1 cellular context compared by ENCODE assay signal in the genomic region with DNA sequence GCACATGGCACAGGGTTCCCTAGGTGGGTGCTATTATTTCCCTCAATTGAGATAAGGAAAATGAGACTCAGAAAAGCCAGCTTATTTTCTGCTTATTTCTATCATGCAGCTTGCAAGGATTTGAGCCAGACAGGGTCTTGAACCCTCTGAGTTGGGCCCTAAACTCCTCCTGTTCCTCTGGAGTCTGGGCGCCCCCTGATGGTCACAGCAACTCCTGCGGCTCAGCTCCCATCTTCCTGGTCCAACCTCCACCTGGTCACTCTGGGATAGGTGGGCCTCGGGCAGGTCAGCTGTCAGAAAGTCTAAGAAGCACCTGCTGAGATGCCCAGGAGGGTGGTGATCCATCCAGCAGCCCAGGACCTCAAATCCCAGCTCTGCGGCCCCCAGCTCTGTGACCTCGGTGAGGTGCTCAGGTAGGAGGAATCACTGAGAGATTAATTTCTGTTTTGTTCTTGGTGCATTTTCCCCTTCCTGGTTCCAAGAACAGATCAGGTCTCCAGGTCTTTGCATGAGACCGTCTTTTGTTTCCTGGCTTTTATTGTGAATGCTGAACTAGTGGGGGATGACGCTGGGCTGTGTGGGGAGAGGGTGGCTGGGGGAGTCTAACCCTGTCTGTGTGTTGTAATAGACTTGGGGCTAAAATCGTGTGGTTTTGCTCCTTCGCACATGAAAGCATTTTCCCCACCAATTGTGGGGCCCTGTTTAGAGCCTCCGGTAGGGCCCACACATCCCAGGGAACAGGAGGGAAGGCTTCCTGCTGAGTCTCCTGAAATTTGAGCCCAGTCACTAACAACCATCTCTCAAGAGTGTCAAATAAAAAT.
TF ChIP-seq lines count a peak whose summit lies in the region.

No MANE protein-coding gene starts in this region.

TF ChIP-seq in neural cell, 6 proteins besides CTCF, POLR2A, EP300 and RAD21 (continued from another document):
- TF ChIP-seq TAF1 (IDR thresholded peaks at IDR 0.05; ENCODE audit: low read depth) (no peak), EZH2 (IDR thresholded peaks at IDR 0.05; ENCODE audit: borderline replicate concordance, insufficient read depth, low read length, poor library complexity, severe bottlenecking) (no peak), SMC3 (conservative IDR thresholded peaks at IDR 0.05; ENCODE audit: poor library complexity) (peak; percentile 78), MXI1 (conservative IDR thresholded peaks at IDR 0.05; ENCODE audit: poor library complexity, severe bottlenecking) (no peak)
